9 cellular contexts compared by ENCODE assay signal in the genomic region with DNA sequence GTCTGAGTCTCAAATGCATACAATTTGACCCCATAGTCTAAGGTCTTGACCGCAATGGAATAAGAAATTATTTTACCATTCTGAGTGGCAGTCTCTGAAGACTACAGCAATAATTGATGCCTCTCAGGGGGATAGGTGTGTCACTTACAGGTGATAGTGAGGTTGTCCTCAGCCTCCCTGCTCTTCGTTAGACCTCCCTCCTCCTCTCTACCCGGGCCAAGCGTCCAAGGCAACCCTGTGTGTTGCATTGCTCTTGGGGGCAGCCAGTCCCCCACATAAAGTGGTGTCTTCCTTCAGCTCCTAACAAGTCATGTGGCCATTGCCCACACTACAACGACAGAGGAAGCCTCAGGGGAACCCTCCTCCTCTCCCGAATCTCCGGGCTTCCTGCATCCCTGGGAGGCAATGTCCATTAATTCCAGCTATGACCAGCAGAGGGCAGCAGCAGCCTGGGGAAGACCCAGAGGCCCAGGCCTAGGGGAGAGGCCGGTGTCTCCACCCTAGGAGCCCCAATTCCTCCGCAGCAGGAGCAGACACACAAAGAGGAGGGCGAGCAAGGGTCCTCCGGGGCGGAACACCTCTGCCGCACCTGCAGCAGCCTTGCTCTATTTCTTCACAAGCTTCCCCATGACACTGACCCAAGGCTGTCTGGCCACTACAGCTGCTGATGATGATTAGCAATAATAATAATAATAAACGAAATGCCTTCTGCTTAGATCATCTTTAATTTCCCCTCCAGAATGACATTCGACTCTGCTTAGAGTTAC.
A peak's percentile ranks its signal among the peaks of the same experiment; 100 is the strongest.
DNase-seq lines count a peak whose midpoint lies in the region; ATAC-seq, FAIRE-seq and TF ChIP-seq lines count a peak whose summit lies in the region.
"Had no signal": no experiment of that assay in that cellular context is flagged by ENCODE, and none has a peak within 500 bp of the region (broad histone marks: within the 10 kb centered on the region; RNA-seq: fewer than 3 reads in every experiment).

No MANE protein-coding gene starts in this region.

- intact Hi-C loops in activated B cell treated with CpG ODN at 0.5 μM for 24 hours (cut with micrococcal nuclease): no loop called here

- FAIRE-seq in H54 (lab: Jason Lieb, UNC): no peak
- no peak for FAIRE-seq in bronchial epithelial cell (lab: Jason Lieb, UNC)
- FAIRE-seq: endometrium had no signal

- H3K27me3 ChIP-seq in bronchial epithelial cell (ENCODE audit: control insufficient read depth, insufficient read depth, low read length): no peaks in the 10 kb centered on the region

- H3K27me3 Mint-ChIP-seq in activated B cell treated with CpG ODN at 0.5 μM for 24 hours: peaks cover 21% of the 10 kb centered on the region

- no peak overlapping the region for H3K27ac Mint-ChIP-seq in activated B cell treated with CpG ODN at 0.5 μM for 24 hours

- ATAC-seq in activated B cell treated with CpG ODN at 0.5 μM for 24 hours (ENCODE audit: low read depth) (no peak), HG02840 (IDR thresholded peaks at IDR 0.05; ENCODE audit: low FRiP score, unreplicated experiment) (no peak)

- POLR2A ChIA-PET in activated B cell treated with CpG ODN at 0.5 μM for 24 hours (lab: Charles Lee): no interaction called here

- no peaks in the 10 kb centered on the region for H3K36me3 Mint-ChIP-seq in activated B cell treated with CpG ODN at 0.5 μM for 24 hours (ENCODE audit: low read depth)

- TF ChIP-seq CTCF in activated B cell treated with CpG ODN at 0.5 μM for 24 hours (IDR thresholded peaks at IDR 0.05) (no peak), bronchial epithelial cell (IDR thresholded peaks at IDR 0.05; ENCODE audit: insufficient read depth, low read length, severe bottlenecking) (peak; percentile 87)

- H3K4me3 Mint-ChIP-seq in activated B cell treated with CpG ODN at 0.5 μM for 24 hours: no peak overlapping the region

- H3K4me1 Mint-ChIP-seq in activated B cell treated with CpG ODN at 0.5 μM for 24 hours: peaks cover 7% of the 10 kb centered on the region

- no peaks in the 10 kb centered on the region for H3K36me3 ChIP-seq in bronchial epithelial cell (ENCODE audit: control insufficient read depth, insufficient read depth, low read length)

- H3K9me3 Mint-ChIP-seq in activated B cell treated with CpG ODN at 0.5 μM for 24 hours: no peaks in the 10 kb centered on the region

- no peak overlapping the region for H3K4me3 ChIP-seq in bronchial epithelial cell (ENCODE audit: low read depth, low read length)

- TF ChIP-seq POLR2A in H54 (IDR thresholded peaks at IDR 0.05; ENCODE audit: low read depth, low read length): no peak

- CTCF ChIA-PET in activated B cell treated with CpG ODN at 0.5 μM for 24 hours (lab: Charles Lee): interaction anchor here (1.7 kb wide), 1 partner anchor 153 kb away, joined by 6 read pairs; no protein-coding TSS in a partner anchor

- DNase-seq in ELF-1 (ENCODE audit: low read depth, low spot score) (peak; percentile 85), H54 (ENCODE audit: insufficient read length, low spot score) (peak; percentile 76), NCI-H1105 (lab: John Stamatoyannopoulos, UW) (peak; percentile 17), activated B cell treated with CpG ODN at 0.5 μM for 24 hours (peak; percentile 29), bronchial epithelial cell (ENCODE audit: low read depth) (peak; percentile 28), kidney tubule cell (ENCODE audit: low spot score) (peak; percentile 64)
- DNase-seq in stimulated activated CD4-positive, alpha-beta T cell treated with anti-CD3 and anti-CD28 coated beads, Interleukin-4, amount 100 ng/mL, for 4 hours: peak; percentile 31 to 64

Comparison
In these comparisons a context has a peak if more than half of its experiments do, and no peak if none do; other contexts are left out.
1. DNase-seq: peak in every context shown above with its lines; median percentile 85 in ELF-1; 76 in H54; 64 in kidney tubule cell; 48 in stimulated activated CD4-positive, alpha-beta T cell treated with anti-CD3 and anti-CD28 coated beads, Interleukin-4, amount 100 ng/mL, for 4 hours; 29 in activated B cell treated with CpG ODN at 0.5 μM for 24 hours; 28 in bronchial epithelial cell; 17 in NCI-H1105.